ENCODE assay signal across 9 cellular contexts in genomic region chr5:136087961-136088871, GRCh38. TPM values are rescaled to one million over a fixed set of nuclear protein-coding genes. Genes with fewer than 3 reads are reported as not detected.
A peak's percentile ranks its signal among the peaks of the same experiment; 100 is the strongest.
DNase-seq lines count a peak whose midpoint lies in the region; ATAC-seq, FAIRE-seq and TF ChIP-seq lines count a peak whose summit lies in the region.
"Had no signal": no experiment of that assay in that cellular context is flagged by ENCODE, and none has a peak within 500 bp of the region (broad histone marks: within the 10 kb centered on the region; RNA-seq: fewer than 3 reads in every experiment).

No MANE protein-coding gene starts in this region.

- no peak for ATAC-seq in PC-3
- no peak for ATAC-seq in GM21390 (IDR thresholded peaks at IDR 0.05; ENCODE audit: unreplicated experiment)

- FAIRE-seq in endothelial cell of umbilical vein (lab: Jason Lieb, UNC): no peak

- no peak overlapping the region for H3K27ac ChIP-seq in endothelial cell of umbilical vein (ENCODE audit: insufficient read depth, low read depth, low read length)
- peak overlapping the region in 7 of 8 donors; percentile 36 to 82 (median 73) for H3K27ac ChIP-seq in spleen
- no peak overlapping the region for H3K27ac ChIP-seq in PC-3 (ENCODE audit: low read length)

- intact Hi-C loops in endothelial cell of umbilical vein (cut with micrococcal nuclease): no loop called here
- intact Hi-C loops in lower leg skin (cut with DNase I; ENCODE audit: low total_unique reads): no loop called here
- intact Hi-C loops in spleen (cut with DNase I; ENCODE audit: low total_unique reads): loop anchor here (10.0 kb wide), 1 partner anchor 87 kb away; no protein-coding TSS in a partner anchor
- intact Hi-C loops in PC-3 (cut with micrococcal nuclease): no loop called here

- POLR2A ChIA-PET in endothelial cell of umbilical vein (lab: Charles Lee) (no interaction called here), PC-3 (lab: Charles Lee; ENCODE audit: unreplicated experiment) (no interaction called here)

- 41 to 43% methylated on average over 16 of the region's 16 CpGs for WGBS in lower leg skin, 2 donors
- WGBS in spleen, 5 donors: 60 to 70% (median 67%) methylated on average over 16 of the region's 16 CpGs

- dilution Hi-C loops in endothelial cell of umbilical vein (cut with MboI; ENCODE audit: extremely low pct_ligation_motif_present, low sequenced_read_pairs): no loop called here

- peak; percentile 54 for DNase-seq in HT-29 (ENCODE audit: low spot score)
- DNase-seq in endothelial cell of umbilical vein (ENCODE audit: low read depth, low spot score): peak; percentile 52
- peak; percentile 66 to 91 for DNase-seq in lower leg skin (ENCODE audit: low spot score in 2 of 2)
- peak; percentile 82 for DNase-seq in spleen
- DNase-seq in PC-3: no peak
- DNase-seq in NCI-H2196 treated with DMSO at 0.1 percent for 48 hours (lab: John Stamatoyannopoulos, UW; ENCODE audit: unreplicated experiment): no peak
- no peak for DNase-seq in activated effector memory CD4-positive, alpha-beta T cell treated with anti-CD3 and anti-CD28 coated beads, Interleukin-2, amount 50 U/mL, for 16 hours
- DNase-seq: stimulated activated CD4-positive, alpha-beta T cell treated with anti-CD3 and anti-CD28 coated beads, Interleukin-15, amount 100 ng/mL, for 24 hours had no signal

- H3K4me1 ChIP-seq in endothelial cell of umbilical vein (ENCODE audit: control insufficient read depth, extremely low read depth, insufficient read depth, low read length) (peaks cover 10% of the 10 kb centered on the region), spleen (peaks cover 0 to 27% (median 10%) of the 10 kb centered on the region in 6 donors), PC-3 (ENCODE audit: insufficient read depth, low read length) (no peaks in the 10 kb centered on the region)

- H2AFZ ChIP-seq in endothelial cell of umbilical vein (ENCODE audit: low read depth, low read length): peak overlapping the region; percentile 55
- H2AFZ ChIP-seq in PC-3 (ENCODE audit: low read length): no peak overlapping the region

- TF ChIP-seq POLR2A in endothelial cell of umbilical vein (IDR thresholded peaks at IDR 0.05; ENCODE audit: low read depth, low read length) (no peak), lower leg skin (IDR thresholded peaks at IDR 0.05) (no peak), spleen (IDR thresholded peaks at IDR 0.05) (no peak)

- peaks cover 5 to 7% of the 10 kb centered on the region in 2 experiments for H3K27me3 ChIP-seq in endothelial cell of umbilical vein (ENCODE audit: control insufficient read depth in 2 of 2, insufficient read depth in 2 of 2, low read length in 2 of 2)
- peaks cover 0 to 5% (median 0%) of the 10 kb centered on the region in 7 donors for H3K27me3 ChIP-seq in spleen (replicated peaks in 1 of 7)
- H3K27me3 ChIP-seq in PC-3 (ENCODE audit: low read length): no peaks in the 10 kb centered on the region

- H3K4me3 ChIP-seq in endothelial cell of umbilical vein (replicated peaks in 1 of 3; ENCODE audit: insufficient read depth in 1 of 3, low read depth in 1 of 3, low read length in 3 of 3): no peak overlapping the region
- H3K4me3 ChIP-seq in lower leg skin (ENCODE audit: low read depth, poor library complexity, severe bottlenecking): no peak overlapping the region
- no peak overlapping the region for H3K4me3 ChIP-seq in spleen
- H3K4me3 ChIP-seq in PC-3 (ENCODE audit: low read length): no peak overlapping the region

- H3K9me1 ChIP-seq in endothelial cell of umbilical vein (replicated peaks; ENCODE audit: control insufficient read depth, extremely low read depth, insufficient read depth, low read length): no peaks in the 10 kb centered on the region

- CTCF ChIA-PET in endothelial cell of umbilical vein (lab: Charles Lee): interaction anchor here (0.9 to 1.5 kb wide), 8 partner anchors 8 to 143 kb away, joined by 3 to 5 read pairs (median 4); no protein-coding TSS in a partner anchor
- CTCF ChIA-PET in PC-3 (lab: Charles Lee): no interaction called here

- no peak for TF ChIP-seq CTCF in endothelial cell of umbilical vein (IDR thresholded peaks at IDR 0.05; ENCODE audit: extremely low read depth in 1 of 2, insufficient read depth in 1 of 2, low read depth in 1 of 2, low read length in 2 of 2)
- TF ChIP-seq CTCF in lower leg skin (IDR thresholded peaks at IDR 0.05): no peak
- no peak for TF ChIP-seq CTCF in spleen (IDR thresholded peaks at IDR 0.05 in 8 of 11, conservative IDR thresholded peaks at IDR 0.05 in 3 of 11)
- no peak for TF ChIP-seq CTCF in PC-3 (conservative IDR thresholded peaks at IDR 0.05; ENCODE audit: low read depth, low read length)

- H3K4me2 ChIP-seq in endothelial cell of umbilical vein (ENCODE audit: insufficient read depth, low read length) (no peak overlapping the region), PC-3 (ENCODE audit: low read length) (no peak overlapping the region)

- H3F3A ChIP-seq in PC-3 (ENCODE audit: low read length, unreplicated experiment): no peaks in the 10 kb centered on the region

- H3K79me2 ChIP-seq in endothelial cell of umbilical vein (ENCODE audit: control insufficient read depth, insufficient read depth, low read length) (no peaks in the 10 kb centered on the region), PC-3 (ENCODE audit: low read length) (no peaks in the 10 kb centered on the region)

- no peak overlapping the region for H3K9ac ChIP-seq in endothelial cell of umbilical vein (replicated peaks; ENCODE audit: extremely low read depth, insufficient read depth, low read length)
- H3K9ac ChIP-seq in PC-3 (ENCODE audit: low read length): no peak overlapping the region

- H3K9me2 ChIP-seq in PC-3 (replicated peaks; ENCODE audit: low read length): no peaks in the 10 kb centered on the region

- H3K9me3 ChIP-seq in endothelial cell of umbilical vein (replicated peaks; ENCODE audit: control insufficient read depth, insufficient read depth, low read length) (no peaks in the 10 kb centered on the region), spleen (no peaks in the 10 kb centered on the region), PC-3 (ENCODE audit: low read length) (no peaks in the 10 kb centered on the region)

- H4K20me1 ChIP-seq in endothelial cell of umbilical vein (replicated peaks; ENCODE audit: control insufficient read depth, extremely low read depth, insufficient read depth, low read length) (no peaks in the 10 kb centered on the region), PC-3 (ENCODE audit: low read length) (no peaks in the 10 kb centered on the region)

- BruUV-seq in endothelial cell of umbilical vein (replicated peaks; lab: Mats Ljungman, UMichigan): no TSS peak
- BruUV-seq in PC-3 (replicated peaks; lab: Mats Ljungman, UMichigan): no TSS peak

- no peaks in the 10 kb centered on the region for H3K36me3 ChIP-seq in endothelial cell of umbilical vein (ENCODE audit: control insufficient read depth in 2 of 2, extremely low read depth in 1 of 2, insufficient read depth in 2 of 2, low read length in 2 of 2)
- no peaks in the 10 kb centered on the region for H3K36me3 ChIP-seq in spleen
- no peaks in the 10 kb centered on the region for H3K36me3 ChIP-seq in PC-3 (ENCODE audit: low read depth, low read length)

TF ChIP-seq in endothelial cell of umbilical vein, 7 proteins besides CTCF, POLR2A, EP300 and RAD21:
- TF ChIP-seq MYC (IDR thresholded peaks at IDR 0.05; ENCODE audit: low read depth, low read length) (no peak), POLR2AphosphoS5 (IDR thresholded peaks at IDR 0.05; ENCODE audit: insufficient read depth, low read depth, low read length) (no peak), JUN (IDR thresholded peaks at IDR 0.05; ENCODE audit: borderline replicate concordance, insufficient read depth, insufficient read length, low read depth) (no peak), GATA2 (IDR thresholded peaks at IDR 0.05; ENCODE audit: insufficient read depth, insufficient read length, low read depth, low read length) (no peak), EZH2 (IDR thresholded peaks at IDR 0.05; ENCODE audit: borderline replicate concordance, low read depth, low read length, severe bottlenecking) (no peak), MAX (IDR thresholded peaks at IDR 0.05; ENCODE audit: insufficient read depth, insufficient read length) (no peak), FOS (IDR thresholded peaks at IDR 0.05; ENCODE audit: borderline replicate concordance, insufficient read depth, low read length) (no peak)

RNA-seq across cellular contexts. Expression of gene SMAD5, which starts 44.4 kb away (rescaled TPM):
- 12.4 and 14.5 TPM in 2 replicates for total RNA-seq in HT-29 (2014; rRNA removed; shearing (Covaris generic))
- 65.4 and 66.0 TPM in 2 replicates for total RNA-seq in endothelial cell of umbilical vein
- 26.0 and 27.1 TPM in 2 replicates for polyA plus RNA-seq in endothelial cell of umbilical vein
- 25.1 and 27.4 TPM in 2 replicates for polyA plus RNA-seq in endothelial cell of umbilical vein (2011; cell fraction: cytosol; rRNA removed)
- polyA plus RNA-seq in endothelial cell of umbilical vein (2011; cell fraction: nucleus; rRNA removed): 29.4 and 52.4 TPM in 2 replicates
- 27.0 and 40.5 TPM in 2 replicates for polyA plus RNA-seq in endothelial cell of umbilical vein (2012)
- polyA minus RNA-seq in endothelial cell of umbilical vein: 80.9 and 117 TPM in 2 replicates
- polyA minus RNA-seq in endothelial cell of umbilical vein (2011; cell fraction: cytosol; rRNA and poly(A)+ RNA removed): 60.4 TPM
- 53.9 and 78.1 TPM in 2 replicates for polyA minus RNA-seq in endothelial cell of umbilical vein (2011; cell fraction: nucleus; rRNA and poly(A)+ RNA removed)
- 100 to 1,000 TPM in 1 of 4 donors, 10 to 100 TPM in 3; 43.3 to 102 (median 65.1) TPM for total RNA-seq in lower leg skin
- 10 to 100 TPM; 50.1 to 70.4 (median 55.4) TPM for total RNA-seq in spleen
- 1 to 10 TPM; 5.3 to 9.5 (median 5.8) TPM for polyA plus RNA-seq in spleen
- 19.8 and 28.5 TPM in 2 replicates for total RNA-seq in PC-3 (2014; rRNA removed)

RNA-seq across cellular contexts. Expression of gene TGFBI, which starts 59.4 kb away (rescaled TPM):
- total RNA-seq in HT-29 (2014; rRNA removed; shearing (Covaris generic)): 33.6 and 37.2 TPM in 2 replicates
- total RNA-seq in endothelial cell of umbilical vein (6.5 and 8.7 TPM in 2 replicates), lower leg skin (100 to 1,000 TPM; 312 to 829 (median 484) TPM), spleen (100 to 1,000 TPM; 126 to 214 (median 157) TPM), PC-3 (2014; rRNA removed) (4.5 and 4.8 TPM in 2 replicates)
- polyA plus RNA-seq in endothelial cell of umbilical vein (18.0 and 18.9 TPM in 2 replicates), spleen (10 to 100 TPM; 31.0 to 59.5 (median 56.9) TPM)
- 24.0 and 30.3 TPM in 2 replicates for polyA plus RNA-seq in endothelial cell of umbilical vein (2011; cell fraction: cytosol; rRNA removed)
- polyA plus RNA-seq in endothelial cell of umbilical vein (2011; cell fraction: nucleus; rRNA removed): 25.3 and 32.0 TPM in 2 replicates
- 74.6 and 97.3 TPM in 2 replicates for polyA plus RNA-seq in endothelial cell of umbilical vein (2012)
- polyA minus RNA-seq in endothelial cell of umbilical vein: 20.9 and 23.9 TPM in 2 replicates
- 16.9 TPM for polyA minus RNA-seq in endothelial cell of umbilical vein (2011; cell fraction: cytosol; rRNA and poly(A)+ RNA removed)
- 9.4 and 11.5 TPM in 2 replicates for polyA minus RNA-seq in endothelial cell of umbilical vein (2011; cell fraction: nucleus; rRNA and poly(A)+ RNA removed)

Comparison
In these comparisons a context has a peak if more than half of its experiments do, and no peak if none do; other contexts are left out.
1. DNase-seq: peak in HT-29 (single experiment), endothelial cell of umbilical vein (single experiment), lower leg skin (2 of 2) and spleen (single experiment); none in PC-3 (single experiment), NCI-H2196 treated with DMSO at 0.1 percent for 48 hours (single experiment) and activated effector memory CD4-positive, alpha-beta T cell treated with anti-CD3 and anti-CD28 coated beads, Interleukin-2, amount 50 U/mL, for 16 hours (single experiment).
2. H3K27ac ChIP-seq: peak in spleen (7 of 8); none in endothelial cell of umbilical vein (single experiment) and PC-3 (single experiment).